ENCODE assay signal across 24 cellular contexts in the genomic region with DNA sequence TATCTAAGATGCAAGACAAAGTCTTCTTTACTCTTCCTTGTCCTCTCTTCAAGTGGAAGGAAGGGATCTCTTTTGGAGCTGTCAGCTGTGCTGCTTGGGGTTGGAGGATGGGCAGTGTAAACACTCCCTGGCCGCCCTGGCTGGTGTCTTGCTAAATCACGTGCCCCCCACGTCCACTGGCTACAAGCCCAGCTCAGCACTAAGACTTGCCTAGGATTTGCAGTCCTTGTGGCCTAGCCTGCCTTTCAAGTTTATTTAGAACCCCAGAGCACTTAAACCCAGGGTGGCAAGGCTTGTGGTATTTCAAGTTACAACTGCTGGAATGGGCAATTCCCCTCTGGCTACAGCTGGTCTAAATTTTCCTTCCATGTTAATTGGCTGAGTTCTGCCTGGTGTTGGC.
"Had no signal": no experiment of that assay in that cellular context is flagged by ENCODE, and none has a peak within 500 bp of the region (broad histone marks: within the 10 kb centered on the region; RNA-seq: fewer than 3 reads in every experiment).

No MANE protein-coding gene starts in this region.

- H3K9me3 Mint-ChIP-seq: activated T-helper 2 cell treated with anti-CD3 and anti-CD28 coated beads, Interferon-gamma antibody, Interleukin-2, Interleukin-4, amounts not matched to agents 10 μg/mL and 5 μg/mL and 100 μg/mL, durations not matched to agents 14 hours and 24 hours and 36 hours had no signal

- H3K9me3 ChIP-seq: adrenal gland, SK-N-SH had no signal

- H3K4me2 ChIP-seq: SK-N-SH had no signal

- H3K27ac Mint-ChIP-seq: activated CD4-positive, alpha-beta T cell treated with anti-CD3 and anti-CD28 coated beads for 36 hours; activated CD8-positive, alpha-beta T cell treated with anti-CD3 and anti-CD28 coated beads for 36 hours; activated naive CD8-positive, alpha-beta T cell treated with anti-CD3 and anti-CD28 coated beads, Interleukin-2, amount 10 ng/mL, durations not matched to agents 7 days and 5 days; activated T-cell treated with anti-CD3 and anti-CD28 coated beads, Interleukin-2, amount 50 U/mL, for 72 hours; activated T-helper 2 cell treated with anti-CD3 and anti-CD28 coated beads, Interferon-gamma antibody, Interleukin-2, Interleukin-4, amounts not matched to agents 10 μg/mL and 5 μg/mL and 100 μg/mL, durations not matched to agents 14 hours and 24 hours and 36 hours had no signal

- H3K4me1 ChIP-seq: adrenal gland had no signal

- H3K9ac ChIP-seq: SK-N-SH had no signal

- H3K27me3 Mint-ChIP-seq: activated CD4-positive, alpha-beta T cell treated with anti-CD3 and anti-CD28 coated beads for 36 hours; activated CD8-positive, alpha-beta T cell treated with anti-CD3 and anti-CD28 coated beads for 36 hours; activated naive CD8-positive, alpha-beta T cell treated with anti-CD3 and anti-CD28 coated beads, Interleukin-2, amount 10 ng/mL, durations not matched to agents 7 days and 5 days had no signal

- H3K4me1 Mint-ChIP-seq: activated CD4-positive, alpha-beta T cell treated with anti-CD3 and anti-CD28 coated beads for 36 hours; activated naive CD8-positive, alpha-beta T cell treated with anti-CD3 and anti-CD28 coated beads, Interleukin-2, amount 10 ng/mL, durations not matched to agents 7 days and 5 days had no signal

- H3K4me3 ChIP-seq: adrenal gland had no signal

- H3K4me3 Mint-ChIP-seq: activated CD4-positive, alpha-beta T cell treated with anti-CD3 and anti-CD28 coated beads for 36 hours; activated CD8-positive, alpha-beta T cell treated with anti-CD3 and anti-CD28 coated beads for 36 hours; activated naive CD8-positive, alpha-beta T cell treated with anti-CD3 and anti-CD28 coated beads, Interleukin-2, amount 10 ng/mL, durations not matched to agents 7 days and 5 days; activated T-cell treated with anti-CD3 and anti-CD28 coated beads, Interleukin-2, amount 50 U/mL, for 72 hours had no signal

- DNase-seq: activated CD4-positive, alpha-beta T cell treated with anti-CD3 and anti-CD28 coated beads for 36 hours; activated CD4-positive, alpha-beta T cell treated with anti-CD3 and anti-CD28 coated beads, Interleukin-2, amount 50 U/mL, for 1 hour; activated CD8-positive, alpha-beta memory T cell treated with anti-CD3 and anti-CD28 coated beads, Interleukin-2, amount 50 U/mL, for 4 hours; activated CD8-positive, alpha-beta T cell treated with anti-CD3 and anti-CD28 coated beads for 36 hours; activated gamma-delta T cell treated with Interleukin-2 at 50 U/mL for 16 hours; activated naive CD4-positive, alpha-beta T cell treated with anti-CD3 and anti-CD28 coated beads, Interleukin-2, amount 50 U/mL, for 16 hours; activated naive CD8-positive, alpha-beta T cell treated with anti-CD3 and anti-CD28 coated beads, Interleukin-2, amount 10 ng/mL, durations not matched to agents 7 days and 5 days; activated T-cell treated with anti-CD3 and anti-CD28 coated beads, Interleukin-2, amount 50 U/mL, for 72 hours; adrenal gland; anterior cingulate cortex; cerebellar nuclear complex; Karpas-422; NCI-H1048; NCI-H1417 treated with DMSO at 0.1 percent for 48 hours; NCI-H1694; NCI-H2029; NCI-H2107; NCI-H2171 treated with DMSO at 0.1 percent for 48 hours; NCI-H524; NCI-H748 treated with DMSO at 0.1 percent for 48 hours; SK-N-SH; T-helper 1 cell had no signal

- H3K36me3 ChIP-seq: adrenal gland had no signal

- H3K27ac ChIP-seq: adrenal gland, VCaP had no signal

- H3K36me3 Mint-ChIP-seq: activated naive CD8-positive, alpha-beta T cell treated with anti-CD3 and anti-CD28 coated beads, Interleukin-2, amount 10 ng/mL, durations not matched to agents 7 days and 5 days had no signal

- H3K27me3 ChIP-seq: adrenal gland had no signal

- ATAC-seq: activated CD4-positive, alpha-beta T cell treated with anti-CD3 and anti-CD28 coated beads for 36 hours; activated CD8-positive, alpha-beta T cell treated with anti-CD3 and anti-CD28 coated beads for 36 hours; activated T-cell treated with anti-CD3 and anti-CD28 coated beads, Interleukin-2, amount 50 U/mL, for 72 hours had no signal
